In genomic region chr5:56838409-56839039, GRCh38 we compare ENCODE assay signal across 8 cellular contexts. TPM values are rescaled to one million over a fixed set of nuclear protein-coding genes. Genes with fewer than 3 reads are reported as not detected.
A peak's percentile ranks its signal among the peaks of the same experiment; 100 is the strongest.
DNase-seq lines count a peak whose midpoint lies in the region; FAIRE-seq and TF ChIP-seq lines count a peak whose summit lies in the region.

No MANE protein-coding gene starts in this region.

- no peak overlapping the region for H3K4me3 ChIP-seq in H7 (ENCODE audit: insufficient read depth, low read depth, low read length)
- H3K4me3 ChIP-seq in astrocyte of the spinal cord (ENCODE audit: low read depth, low read length): no peak overlapping the region

- H3K9me3 Mint-ChIP-seq in stimulated activated naive CD8-positive, alpha-beta T cell treated with anti-CD3 and anti-CD28 coated beads, Interleukin-15, Interleukin-2, amounts not matched to agents 100 ng/mL and 50 ng/mL, for 24 hours: no peaks in the 10 kb centered on the region

- peak overlapping the region; percentile 88 for H3K27ac Mint-ChIP-seq in stimulated activated naive CD8-positive, alpha-beta T cell treated with anti-CD3 and anti-CD28 coated beads, Interleukin-15, Interleukin-2, amounts not matched to agents 100 ng/mL and 50 ng/mL, for 24 hours

- peak overlapping the region; percentile 71 for H3K4me3 Mint-ChIP-seq in stimulated activated naive CD8-positive, alpha-beta T cell treated with anti-CD3 and anti-CD28 coated beads, Interleukin-15, Interleukin-2, amounts not matched to agents 100 ng/mL and 50 ng/mL, for 24 hours

- peaks cover 84% of the 10 kb centered on the region for H3K4me1 Mint-ChIP-seq in stimulated activated naive CD8-positive, alpha-beta T cell treated with anti-CD3 and anti-CD28 coated beads, Interleukin-15, Interleukin-2, amounts not matched to agents 100 ng/mL and 50 ng/mL, for 24 hours (ENCODE audit: low read depth)

- H3K36me3 ChIP-seq in H7 (replicated peaks; ENCODE audit: control insufficient read depth, insufficient read depth, low read length): no peaks in the 10 kb centered on the region

- peak; percentile 42 for TF ChIP-seq CTCF in astrocyte of the spinal cord (IDR thresholded peaks at IDR 0.05; ENCODE audit: low read depth, low read length)

- in situ Hi-C loops in astrocyte of the spinal cord (cut with HindIII; ENCODE audit: low sequenced_read_pairs): no loop called here

- no peaks in the 10 kb centered on the region for H3K27me3 Mint-ChIP-seq in stimulated activated naive CD8-positive, alpha-beta T cell treated with anti-CD3 and anti-CD28 coated beads, Interleukin-15, Interleukin-2, amounts not matched to agents 100 ng/mL and 50 ng/mL, for 24 hours

- no peaks in the 10 kb centered on the region for H3K36me3 Mint-ChIP-seq in stimulated activated naive CD8-positive, alpha-beta T cell treated with anti-CD3 and anti-CD28 coated beads, Interleukin-15, Interleukin-2, amounts not matched to agents 100 ng/mL and 50 ng/mL, for 24 hours (ENCODE audit: low read depth)

- H3K27me3 ChIP-seq in H7 (ENCODE audit: control insufficient read depth, insufficient read depth, low read length): no peaks in the 10 kb centered on the region

- DNase-seq in NCI-H2227 (lab: John Stamatoyannopoulos, UW; ENCODE audit: unreplicated experiment): peak; percentile 7
- DNase-seq in NCI-H2227 treated with DMSO at 0.1 percent for 48 hours (lab: John Stamatoyannopoulos, UW): no peak
- peak; percentile 8 for DNase-seq in H7
- peak; percentile 61 for DNase-seq in NCI-H748 (lab: John Stamatoyannopoulos, UW; ENCODE audit: unreplicated experiment)
- DNase-seq in astrocyte of the spinal cord (ENCODE audit: low read depth, low spot score): peak; percentile 75
- no peak for DNase-seq in T-helper 9 cell

- FAIRE-seq in islet of Langerhans (lab: Jason Lieb, UNC): peak; percentile 99

RNA-seq across cellular contexts. Expression of gene MAP3K1, which starts 23.2 kb away (rescaled TPM):
- 18.9 and 21.2 TPM in 2 replicates for total RNA-seq in H7 (2014; rRNA removed; shearing (Covaris generic))

Comparison
In these comparisons a context has a peak if more than half of its experiments do, and no peak if none do; other contexts are left out.
1. DNase-seq: peak in NCI-H2227 (single experiment), H7 (single experiment), NCI-H748 (single experiment) and astrocyte of the spinal cord (single experiment); none in NCI-H2227 treated with DMSO at 0.1 percent for 48 hours (single experiment) and T-helper 9 cell (single experiment).